In the genomic region with DNA sequence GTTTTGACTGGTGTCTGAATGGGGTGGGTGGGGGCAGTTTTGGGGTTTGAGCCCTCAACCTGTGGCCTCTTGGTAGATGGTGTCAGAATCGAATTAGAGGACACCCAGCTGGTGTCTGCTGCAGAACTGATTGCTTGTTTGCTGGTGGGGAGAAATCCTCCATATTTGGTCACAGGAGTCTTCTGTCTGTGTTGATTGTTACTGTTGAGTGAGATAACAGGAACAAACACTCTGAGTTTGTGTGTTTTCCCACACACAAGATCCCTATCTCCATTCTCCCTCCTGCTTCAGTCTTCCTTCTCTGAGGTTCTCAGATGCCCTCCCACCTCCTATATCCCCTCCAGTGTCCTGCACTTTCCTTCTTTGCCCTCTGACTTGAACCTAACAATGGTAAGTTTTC, we compare ENCODE assay signal across 19 cellular contexts. TPM values are rescaled to one million over a fixed set of nuclear protein-coding genes. Genes with fewer than 3 reads are reported as not detected.
DNase-seq lines count a peak whose midpoint lies in the region; ATAC-seq and TF ChIP-seq lines count a peak whose summit lies in the region.
"Had no signal": no experiment of that assay in that cellular context is flagged by ENCODE, and none has a peak within 500 bp of the region (broad histone marks: within the 10 kb centered on the region; RNA-seq: fewer than 3 reads in every experiment).

No MANE protein-coding gene starts in this region.

- no peak overlapping the region for H3K9ac ChIP-seq in mesenchymal stem cell (ENCODE audit: low read length)
- H3K9ac ChIP-seq: BLaER1 treated with 17β-estradiol and CSF1 and Interleukin-3, amounts not matched to agents 10 nM and 100 nM had no signal

- no peak overlapping the region for H4K8ac ChIP-seq in mesenchymal stem cell (ENCODE audit: low read length)

- no peak overlapping the region for H3K27ac Mint-ChIP-seq in effector memory CD8-positive, alpha-beta T cell
- no peak overlapping the region for H3K27ac Mint-ChIP-seq in activated T-helper 1 cell treated with anti-CD3 and anti-CD28 coated beads, Interleukin-12 subunit alpha, Interleukin-12 subunit beta, Interleukin-2, Interleukin-4 antibody, amounts not matched to agents 30 ng/mL and 10 ng/mL and 1 ng/mL, durations not matched to agents 14 hours and 24 hours and 36 hours

- no peak overlapping the region for H2BK120ac ChIP-seq in mesenchymal stem cell (ENCODE audit: low read depth, low read length)

- no peaks in the 10 kb centered on the region for H3K9me3 ChIP-seq in mesenchymal stem cell (ENCODE audit: control insufficient read depth, low read length)
- H3K9me3 ChIP-seq: BLaER1 treated with 17β-estradiol and CSF1 and Interleukin-3, amounts not matched to agents 10 nM and 100 nM had no signal

- no peak overlapping the region for H2BK12ac ChIP-seq in mesenchymal stem cell (ENCODE audit: low read length in 2 of 2)

- H3K4ac ChIP-seq in mesenchymal stem cell (ENCODE audit: low read depth in 1 of 2, low read length in 2 of 2) = no peak overlapping the region

- no peaks in the 10 kb centered on the region for H3K36me3 Mint-ChIP-seq in effector memory CD8-positive, alpha-beta T cell (ENCODE audit: insufficient read depth)
- no peaks in the 10 kb centered on the region for H3K36me3 Mint-ChIP-seq in activated T-helper 1 cell treated with anti-CD3 and anti-CD28 coated beads, Interleukin-12 subunit alpha, Interleukin-12 subunit beta, Interleukin-2, Interleukin-4 antibody, amounts not matched to agents 30 ng/mL and 10 ng/mL and 1 ng/mL, durations not matched to agents 14 hours and 24 hours and 36 hours (ENCODE audit: low read depth)
- H3K36me3 Mint-ChIP-seq: CD4-positive, alpha-beta memory T cell had no signal

- no peaks in the 10 kb centered on the region for H3K4me1 Mint-ChIP-seq in effector memory CD8-positive, alpha-beta T cell (ENCODE audit: low read depth in 2 of 2)
- H3K4me1 Mint-ChIP-seq in activated T-helper 1 cell treated with anti-CD3 and anti-CD28 coated beads, Interleukin-12 subunit alpha, Interleukin-12 subunit beta, Interleukin-2, Interleukin-4 antibody, amounts not matched to agents 30 ng/mL and 10 ng/mL and 1 ng/mL, durations not matched to agents 14 hours and 24 hours and 36 hours (ENCODE audit: low read depth) = peaks cover 12% of the 10 kb centered on the region
- H3K4me1 Mint-ChIP-seq: CD4-positive, alpha-beta memory T cell had no signal

- no peak overlapping the region for H3K4me3 ChIP-seq in mesenchymal stem cell (ENCODE audit: insufficient read depth in 1 of 2, low read depth in 1 of 2, low read length in 2 of 2)
- H3K4me3 ChIP-seq: BLaER1 treated with 17β-estradiol and CSF1 and Interleukin-3, amounts not matched to agents 10 nM and 100 nM had no signal

- TF ChIP-seq CTCF in 22Rv1 (IDR thresholded peaks at IDR 0.05) = no peak

- H3K27me3 Mint-ChIP-seq in effector memory CD8-positive, alpha-beta T cell = no peaks in the 10 kb centered on the region
- H3K27me3 Mint-ChIP-seq in activated T-helper 1 cell treated with anti-CD3 and anti-CD28 coated beads, Interleukin-12 subunit alpha, Interleukin-12 subunit beta, Interleukin-2, Interleukin-4 antibody, amounts not matched to agents 30 ng/mL and 10 ng/mL and 1 ng/mL, durations not matched to agents 14 hours and 24 hours and 36 hours (ENCODE audit: insufficient read depth) = peaks cover 7% of the 10 kb centered on the region
- H3K27me3 Mint-ChIP-seq: CD4-positive, alpha-beta memory T cell had no signal

- DNase-seq in DMS53 (lab: John Stamatoyannopoulos, UW) (peak; percentile 76), SK-N-DZ (ENCODE audit: low spot score) (peak; percentile 53), mesenchymal stem cell (no peak), D341Med (ENCODE audit: low spot score) (no peak)
- DNase-seq in effector memory CD8-positive, alpha-beta T cell = no peak
- no peak for DNase-seq in activated T-helper 1 cell treated with anti-CD3 and anti-CD28 coated beads, Interleukin-12 subunit alpha, Interleukin-12 subunit beta, Interleukin-2, Interleukin-4 antibody, amounts not matched to agents 30 ng/mL and 10 ng/mL and 1 ng/mL, durations not matched to agents 14 hours and 24 hours and 36 hours (ENCODE audit: low spot score)
- DNase-seq: Calu3; CD4-positive, alpha-beta memory T cell; DMS153; KG1; MM.1S; NCI-H2081; NCI-H226; NCI-H510A; NCI-H69; SHP77 had no signal

- no peak overlapping the region for H2BK15ac ChIP-seq in mesenchymal stem cell (ENCODE audit: low read depth, poor library complexity, severe bottlenecking)

- H3K4me3 Mint-ChIP-seq in effector memory CD8-positive, alpha-beta T cell = no peak overlapping the region
- H3K4me3 Mint-ChIP-seq in activated T-helper 1 cell treated with anti-CD3 and anti-CD28 coated beads, Interleukin-12 subunit alpha, Interleukin-12 subunit beta, Interleukin-2, Interleukin-4 antibody, amounts not matched to agents 30 ng/mL and 10 ng/mL and 1 ng/mL, durations not matched to agents 14 hours and 24 hours and 36 hours = no peak overlapping the region
- H3K4me3 Mint-ChIP-seq: CD4-positive, alpha-beta memory T cell had no signal

- peak overlapping the region; percentile 38 for H3K27ac ChIP-seq in 22Rv1
- H3K27ac ChIP-seq in mesenchymal stem cell (ENCODE audit: low read length, poor library complexity, severe bottlenecking) = no peak overlapping the region
- H3K27ac ChIP-seq: BLaER1 treated with 17β-estradiol and CSF1 and Interleukin-3, amounts not matched to agents 10 nM and 100 nM; RWPE1 had no signal

- no peak overlapping the region for H2AFZ ChIP-seq in mesenchymal stem cell (ENCODE audit: low read depth, low read length)

- H3K14ac ChIP-seq in mesenchymal stem cell (ENCODE audit: low read length in 2 of 2) = no peak overlapping the region

- H3K79me1 ChIP-seq in mesenchymal stem cell (replicated peaks; ENCODE audit: low read length, poor library complexity, severe bottlenecking) = no peaks in the 10 kb centered on the region

- no peaks in the 10 kb centered on the region for H3K9me3 Mint-ChIP-seq in effector memory CD8-positive, alpha-beta T cell
- no peaks in the 10 kb centered on the region for H3K9me3 Mint-ChIP-seq in activated T-helper 1 cell treated with anti-CD3 and anti-CD28 coated beads, Interleukin-12 subunit alpha, Interleukin-12 subunit beta, Interleukin-2, Interleukin-4 antibody, amounts not matched to agents 30 ng/mL and 10 ng/mL and 1 ng/mL, durations not matched to agents 14 hours and 24 hours and 36 hours
- H3K9me3 Mint-ChIP-seq: CD4-positive, alpha-beta memory T cell had no signal

- H3K36me3 ChIP-seq in mesenchymal stem cell (ENCODE audit: control insufficient read depth in 1 of 2, insufficient read depth in 2 of 2, low read depth in 1 of 2, low read length in 2 of 2) = no peaks in the 10 kb centered on the region
- H3K36me3 ChIP-seq: BLaER1 treated with 17β-estradiol and CSF1 and Interleukin-3, amounts not matched to agents 10 nM and 100 nM had no signal

- H3K18ac ChIP-seq in mesenchymal stem cell (ENCODE audit: low read depth in 1 of 2, low read length in 2 of 2) = peak overlapping the region in 1 of 2 experiments; percentile 34

- peaks cover 5% of the 10 kb centered on the region for H3K4me1 ChIP-seq in mesenchymal stem cell (ENCODE audit: control insufficient read depth, insufficient read depth, low read depth, low read length)
- H3K4me1 ChIP-seq: BLaER1 treated with 17β-estradiol and CSF1 and Interleukin-3, amounts not matched to agents 10 nM and 100 nM had no signal

- no peak overlapping the region for H2AK5ac ChIP-seq in mesenchymal stem cell (ENCODE audit: low read length, severe bottlenecking)

- intact Hi-C loops in activated T-helper 1 cell treated with anti-CD3 and anti-CD28 coated beads, Interleukin-12 subunit alpha, Interleukin-12 subunit beta, Interleukin-2, Interleukin-4 antibody, amounts not matched to agents 30 ng/mL and 10 ng/mL and 1 ng/mL, durations not matched to agents 14 hours and 24 hours and 36 hours (cut with micrococcal nuclease) = no loop called here

- 60% methylated on average over 1 of the region's 1 CpG for WGBS in mesenchymal stem cell

- no peak overlapping the region for H4K91ac ChIP-seq in mesenchymal stem cell (ENCODE audit: low read length)

- ATAC-seq in effector memory CD8-positive, alpha-beta T cell (replicated peaks) = no peak

- peak overlapping the region; percentile 1 for H2BK5ac ChIP-seq in mesenchymal stem cell (ENCODE audit: low read depth, low read length, poor library complexity, severe bottlenecking)

- no peak overlapping the region for H3K4me2 ChIP-seq in mesenchymal stem cell (ENCODE audit: low read length, poor library complexity, severe bottlenecking)
- H3K4me2 ChIP-seq: BLaER1 treated with 17β-estradiol and CSF1 and Interleukin-3, amounts not matched to agents 10 nM and 100 nM had no signal

- peaks cover 0 to 17% of the 10 kb centered on the region in 2 experiments for H3K27me3 ChIP-seq in mesenchymal stem cell (ENCODE audit: control insufficient read depth in 1 of 2, insufficient read depth in 1 of 2, low read length in 2 of 2)
- H3K27me3 ChIP-seq: BLaER1 treated with 17β-estradiol and CSF1 and Interleukin-3, amounts not matched to agents 10 nM and 100 nM had no signal

- no peak overlapping the region for H3K23ac ChIP-seq in mesenchymal stem cell (ENCODE audit: low read length in 2 of 2)

RNA-seq across cellular contexts. Expression of a gene that starts 19.1 kb away (rescaled TPM):
- 3.0 and 3.2 TPM in 2 replicates for polyA plus RNA-seq in SK-N-DZ (2014; cell fraction: cytosol; rRNA removed)
- 13.3 and 26.7 TPM in 2 replicates for polyA plus RNA-seq in SK-N-DZ (2014; cell fraction: nucleus; rRNA removed)
- 0.03 TPM for polyA plus RNA-seq in mesenchymal stem cell (2013, experiment 1 of 2)
- polyA plus RNA-seq in mesenchymal stem cell (2013, experiment 2 of 2) = 0.04 TPM
- 0.17 and 0.91 TPM in 2 replicates for total RNA-seq in activated T-helper 1 cell treated with anti-CD3 and anti-CD28 coated beads, Interleukin-12 subunit alpha, Interleukin-12 subunit beta, Interleukin-2, Interleukin-4 antibody, amounts not matched to agents 30 ng/mL and 10 ng/mL and 1 ng/mL, durations not matched to agents 14 hours and 24 hours and 36 hours

RNA-seq across cellular contexts. Expression of a gene that starts 32.8 kb away (rescaled TPM):
- 30.7 and 35.4 TPM in 2 replicates for polyA plus RNA-seq in SK-N-DZ (2014; cell fraction: cytosol; rRNA removed)
- 65.6 and 111 TPM in 2 replicates for polyA plus RNA-seq in SK-N-DZ (2014; cell fraction: nucleus; rRNA removed)
- 22.7 TPM for polyA plus RNA-seq in mesenchymal stem cell (2013, experiment 1 of 2)
- 18.9 TPM for polyA plus RNA-seq in mesenchymal stem cell (2013, experiment 2 of 2)
- 89.1 and 91.1 TPM in 2 replicates for total RNA-seq in activated T-helper 1 cell treated with anti-CD3 and anti-CD28 coated beads, Interleukin-12 subunit alpha, Interleukin-12 subunit beta, Interleukin-2, Interleukin-4 antibody, amounts not matched to agents 30 ng/mL and 10 ng/mL and 1 ng/mL, durations not matched to agents 14 hours and 24 hours and 36 hours

RNA-seq across cellular contexts. Expression of a gene that starts 48.0 kb away (rescaled TPM):
- 12.3 and 12.5 TPM in 2 replicates for polyA plus RNA-seq in SK-N-DZ (2014; cell fraction: cytosol; rRNA removed)
- polyA plus RNA-seq in SK-N-DZ (2014; cell fraction: nucleus; rRNA removed) = 7.2 and 8.5 TPM in 2 replicates
- polyA plus RNA-seq in mesenchymal stem cell (2013, experiment 1 of 2) = 5.8 TPM
- 6.0 TPM for polyA plus RNA-seq in mesenchymal stem cell (2013, experiment 2 of 2)
- 1.9 and 2.3 TPM in 2 replicates for total RNA-seq in activated T-helper 1 cell treated with anti-CD3 and anti-CD28 coated beads, Interleukin-12 subunit alpha, Interleukin-12 subunit beta, Interleukin-2, Interleukin-4 antibody, amounts not matched to agents 30 ng/mL and 10 ng/mL and 1 ng/mL, durations not matched to agents 14 hours and 24 hours and 36 hours

Comparison
In these comparisons a context has a peak if more than half of its experiments do, and no peak if none do; other contexts are left out.
1. DNase-seq: peak in DMS53 (single experiment) and SK-N-DZ (single experiment); none in mesenchymal stem cell (single experiment), effector memory CD8-positive, alpha-beta T cell (0 of 3), activated T-helper 1 cell treated with anti-CD3 and anti-CD28 coated beads, Interleukin-12 subunit alpha, Interleukin-12 subunit beta, Interleukin-2, Interleukin-4 antibody, amounts not matched to agents 30 ng/mL and 10 ng/mL and 1 ng/mL, durations not matched to agents 14 hours and 24 hours and 36 hours (single experiment) and D341Med (single experiment).